Comparison of ENCODE assay signal across 13 cellular contexts in genomic region chr4:55865228-55865806, GRCh38. TPM values are rescaled to one million over a fixed set of nuclear protein-coding genes. Genes with fewer than 3 reads are reported as not detected.
DNase-seq lines count a peak whose midpoint lies in the region; ATAC-seq and TF ChIP-seq lines count a peak whose summit lies in the region.
"Had no signal": no experiment of that assay in that cellular context is flagged by ENCODE, and none has a peak within 500 bp of the region (broad histone marks: within the 10 kb centered on the region; RNA-seq: fewer than 3 reads in every experiment).

No MANE protein-coding gene starts in this region.

- no peak for ATAC-seq in HG03175 (IDR thresholded peaks at IDR 0.05; ENCODE audit: unreplicated experiment)
- ATAC-seq in HG03439 (IDR thresholded peaks at IDR 0.05; ENCODE audit: unreplicated experiment): no peak
- ATAC-seq: GM23338 had no signal

- H3K36me3 ChIP-seq in MG63 (peaks cover 12% of the 10 kb centered on the region), muscle layer of duodenum (ENCODE audit: control insufficient read depth in 1 of 2, insufficient read depth in 2 of 2, low read length in 2 of 2) (peaks cover 26 to 56% of the 10 kb centered on the region in 2 donors)

- H3K9me3 ChIP-seq in MG63: no peaks in the 10 kb centered on the region
- H3K9me3 ChIP-seq in muscle layer of duodenum (ENCODE audit: control insufficient read depth in 1 of 2, low read length in 2 of 2): no peaks in the 10 kb centered on the region
- H3K9me3 ChIP-seq: neutrophil had no signal

- TF ChIP-seq CTCF in AG09319 (IDR thresholded peaks at IDR 0.05; ENCODE audit: low read depth, low read length) (no peak), cardiac fibroblast (IDR thresholded peaks at IDR 0.05; ENCODE audit: low read depth, low read length) (no peak), GM10266 (IDR thresholded peaks at IDR 0.05; ENCODE audit: control insufficient read depth, insufficient read depth, low read depth, missing control alignments) (no peak)

- peak; percentile 15 for DNase-seq in AG09319 (ENCODE audit: extremely low read depth, low read depth)
- peak; percentile 1 for DNase-seq in MG63
- DNase-seq in cardiac fibroblast (ENCODE audit: low read depth in 2 of 2): peak; percentile 44 to 80
- no peak for DNase-seq in NCI-H2029 treated with DMSO at 0.1 percent for 48 hours (lab: John Stamatoyannopoulos, UW)
- no peak for DNase-seq in GM10266 (ENCODE audit: extremely low spot score)
- DNase-seq: hypothalamus, NCI-H526 had no signal

- peaks cover 5 to 11% of the 10 kb centered on the region in 2 donors for H3K4me1 ChIP-seq in muscle layer of duodenum (ENCODE audit: control insufficient read depth in 1 of 2, insufficient read depth in 2 of 2, low read length in 2 of 2)

- peak overlapping the region; percentile 54 for H3K27ac ChIP-seq in muscle layer of duodenum (ENCODE audit: low read length)
- H3K27ac ChIP-seq: neutrophil had no signal

- H3K27me3 ChIP-seq in MG63: no peaks in the 10 kb centered on the region
- no peaks in the 10 kb centered on the region for H3K27me3 ChIP-seq in muscle layer of duodenum (ENCODE audit: low read depth, low read length)
- H3K27me3 ChIP-seq: neutrophil had no signal

- H3K4me3 ChIP-seq in MG63 (no peak overlapping the region), cardiac fibroblast (replicated peaks in 1 of 2; ENCODE audit: low read depth in 2 of 2, low read length in 2 of 2) (peak overlapping the region in 1 of 2 donors; percentile 25), muscle layer of duodenum (ENCODE audit: low read depth in 1 of 2, low read length in 2 of 2) (no peak overlapping the region)
- H3K4me3 ChIP-seq: GM23338 had no signal

RNA-seq across cellular contexts. Expression of gene EXOC1, which starts 11.9 kb away (rescaled TPM):
- 16.0 and 20.2 TPM in 2 replicates for total RNA-seq in MG63 (2014; rRNA removed; shearing (Covaris generic); ENCODE audit: low replicate concordance)

RNA-seq across cellular contexts. Expression of gene EXOC1L, which starts 45.7 kb away (rescaled TPM):
- total RNA-seq in MG63 (2014; rRNA removed; shearing (Covaris generic); ENCODE audit: low replicate concordance): not detected in 2 replicates
- total RNA-seq: GM23338; T-helper 2 cell treated with Interferon-gamma antibody and Interleukin-4, amounts not matched to agents 100 ng/mL and 5 ng/mL, for 36 hours had no signal

Comparison
In these comparisons a context has a peak if more than half of its experiments do, and no peak if none do; other contexts are left out.
1. DNase-seq: peak in AG09319 (single experiment), MG63 (single experiment) and cardiac fibroblast (2 of 2); none in NCI-H2029 treated with DMSO at 0.1 percent for 48 hours (single experiment) and GM10266 (single experiment).